In genomic region chr6:55175078-55175777, GRCh38 we compare ENCODE assay signal across 19 cellular contexts. TPM values are rescaled to one million over a fixed set of nuclear protein-coding genes. Genes with fewer than 3 reads are reported as not detected.
A peak's percentile ranks its signal among the peaks of the same experiment; 100 is the strongest.
DNase-seq lines count a peak whose midpoint lies in the region; ATAC-seq and TF ChIP-seq lines count a peak whose summit lies in the region.
"Had no signal": no experiment of that assay in that cellular context is flagged by ENCODE, and none has a peak within 500 bp of the region (broad histone marks: within the 10 kb centered on the region; RNA-seq: fewer than 3 reads in every experiment).

No MANE protein-coding gene starts in this region.

- H3K4me3 Mint-ChIP-seq in glutamatergic neuron (ENCODE audit: unreplicated experiment), result peak overlapping the region; percentile 84
- peak overlapping the region; percentile 42 for H3K4me3 Mint-ChIP-seq in osteocyte (ENCODE audit: unreplicated experiment)
- peak overlapping the region in 1 of 10 donors; percentile 44 for H3K4me3 Mint-ChIP-seq in naive thymus-derived CD4-positive, alpha-beta T cell
- H3K4me3 Mint-ChIP-seq: activated CD8-positive, alpha-beta memory T cell treated with anti-CD3 and anti-CD28 coated beads, Interleukin-2, amount 10 ng/mL, durations not matched to agents 7 days and 5 days had no signal

- intact Hi-C loops in sciatic nerve (cut with DNase I), result no loop called here
- intact Hi-C loops in naive thymus-derived CD4-positive, alpha-beta T cell (cut with micrococcal nuclease), result no loop called here

- CTCF ChIA-PET in naive thymus-derived CD4-positive, alpha-beta T cell (lab: Charles Lee), result no interaction called here

- DNase-seq in H7 (no peak), NCI-H526 (lab: John Stamatoyannopoulos, UW) (peak; percentile 31 to 72), glutamatergic neuron (peak; percentile 13), osteocyte (ENCODE audit: extremely low spot score, unreplicated experiment) (no peak), sciatic nerve (ENCODE audit: low spot score) (no peak), UCSD-AML1 (lab: John Stamatoyannopoulos, UW; ENCODE audit: unreplicated experiment) (no peak), epidermal melanocyte (ENCODE audit: insufficient read length, low spot score) (no peak)
- DNase-seq in naive thymus-derived CD4-positive, alpha-beta T cell, result no peak
- DNase-seq: activated CD8-positive, alpha-beta memory T cell treated with anti-CD3 and anti-CD28 coated beads, Interleukin-2, amount 10 ng/mL, durations not matched to agents 7 days and 5 days; activated naive CD4-positive, alpha-beta T cell treated with Interleukin-2 at 50 U/mL for 16 hours; hippocampal formation; stimulated activated CD4-positive, alpha-beta T cell treated with anti-CD3 and anti-CD28 coated beads, Interleukin-4, amount 100 ng/mL, for 4 hours; stimulated activated naive CD4-positive, alpha-beta T cell treated with Interleukin-2 at 50 U/mL for 16 hours had no signal

- no peaks in the 10 kb centered on the region for H3K27me3 Mint-ChIP-seq in glutamatergic neuron (ENCODE audit: unreplicated experiment)
- H3K27me3 Mint-ChIP-seq in osteocyte (ENCODE audit: unreplicated experiment), result peaks cover 72% of the 10 kb centered on the region
- peaks cover 4 to 30% (median 19%) of the 10 kb centered on the region in 5 donors for H3K27me3 Mint-ChIP-seq in naive thymus-derived CD4-positive, alpha-beta T cell
- H3K27me3 Mint-ChIP-seq: activated CD8-positive, alpha-beta memory T cell treated with anti-CD3 and anti-CD28 coated beads, Interleukin-2, amount 10 ng/mL, durations not matched to agents 7 days and 5 days had no signal

- H3K4me1 ChIP-seq in naive thymus-derived CD4-positive, alpha-beta T cell (ENCODE audit: control insufficient read depth in 2 of 2, insufficient read depth in 2 of 2, low read length in 2 of 2), result no peaks in the 10 kb centered on the region
- H3K4me1 ChIP-seq: BLaER1 had no signal

- no peaks in the 10 kb centered on the region for H3K36me3 ChIP-seq in H7 (replicated peaks; ENCODE audit: control insufficient read depth, insufficient read depth, low read length)
- H3K36me3 ChIP-seq in naive thymus-derived CD4-positive, alpha-beta T cell (ENCODE audit: control insufficient read depth in 2 of 3, insufficient read depth in 3 of 3, low read length in 3 of 3), result no peaks in the 10 kb centered on the region
- H3K36me3 ChIP-seq: BLaER1 had no signal

- H3K27ac Mint-ChIP-seq in glutamatergic neuron (ENCODE audit: unreplicated experiment) (no peak overlapping the region), osteocyte (ENCODE audit: unreplicated experiment) (no peak overlapping the region)
- no peak overlapping the region for H3K27ac Mint-ChIP-seq in naive thymus-derived CD4-positive, alpha-beta T cell
- H3K27ac Mint-ChIP-seq: activated CD8-positive, alpha-beta memory T cell treated with anti-CD3 and anti-CD28 coated beads, Interleukin-2, amount 10 ng/mL, durations not matched to agents 7 days and 5 days had no signal

- H3K27ac ChIP-seq in naive thymus-derived CD4-positive, alpha-beta T cell (ENCODE audit: low read depth, low read length), result no peak overlapping the region
- H3K27ac ChIP-seq: BLaER1, epithelial cell of prostate, KMS-11 had no signal

- TF ChIP-seq CTCF in glutamatergic neuron (IDR thresholded peaks at IDR 0.05; ENCODE audit: partially characterized antibody, unreplicated experiment) (no peak), osteocyte (IDR thresholded peaks at IDR 0.05) (no peak)

- ATAC-seq in sciatic nerve, result no peak
- ATAC-seq in naive thymus-derived CD4-positive, alpha-beta T cell, result no peak
- ATAC-seq: activated CD8-positive, alpha-beta memory T cell treated with anti-CD3 and anti-CD28 coated beads, Interleukin-2, amount 10 ng/mL, durations not matched to agents 7 days and 5 days; GM12878 had no signal

- no peaks in the 10 kb centered on the region for H3K4me1 Mint-ChIP-seq in glutamatergic neuron (ENCODE audit: low read depth, unreplicated experiment)
- peaks cover 14% of the 10 kb centered on the region for H3K4me1 Mint-ChIP-seq in osteocyte (ENCODE audit: unreplicated experiment)
- H3K4me1 Mint-ChIP-seq in naive thymus-derived CD4-positive, alpha-beta T cell, result no peaks in the 10 kb centered on the region
- H3K4me1 Mint-ChIP-seq: activated CD8-positive, alpha-beta memory T cell treated with anti-CD3 and anti-CD28 coated beads, Interleukin-2, amount 10 ng/mL, durations not matched to agents 7 days and 5 days had no signal

- no peaks in the 10 kb centered on the region for H3K9me3 Mint-ChIP-seq in glutamatergic neuron (ENCODE audit: unreplicated experiment)
- peaks cover 4% of the 10 kb centered on the region for H3K9me3 Mint-ChIP-seq in osteocyte (ENCODE audit: unreplicated experiment)
- H3K9me3 Mint-ChIP-seq in naive thymus-derived CD4-positive, alpha-beta T cell, result peaks cover 2 to 30% (median 7%) of the 10 kb centered on the region in 11 donors

- H3K4me3 ChIP-seq in H7 (ENCODE audit: insufficient read depth, low read depth, low read length), result peak overlapping the region; percentile 49; the same call in 1 of the 2 replicates
- no peak overlapping the region for H3K4me3 ChIP-seq in naive thymus-derived CD4-positive, alpha-beta T cell (ENCODE audit: low read length)
- H3K4me3 ChIP-seq: BLaER1, GM12878 had no signal

- peaks cover 28% of the 10 kb centered on the region for H3K27me3 ChIP-seq in H7 (ENCODE audit: control insufficient read depth, insufficient read depth, low read length)
- no peaks in the 10 kb centered on the region for H3K27me3 ChIP-seq in naive thymus-derived CD4-positive, alpha-beta T cell (ENCODE audit: control insufficient read depth in 2 of 2, insufficient read depth in 2 of 2, low read length in 2 of 2)
- H3K27me3 ChIP-seq: BLaER1 had no signal

- H3K36me3 Mint-ChIP-seq in glutamatergic neuron (ENCODE audit: unreplicated experiment) (no peaks in the 10 kb centered on the region), osteocyte (ENCODE audit: unreplicated experiment) (no peaks in the 10 kb centered on the region)
- no peaks in the 10 kb centered on the region for H3K36me3 Mint-ChIP-seq in naive thymus-derived CD4-positive, alpha-beta T cell
- H3K36me3 Mint-ChIP-seq: activated CD8-positive, alpha-beta memory T cell treated with anti-CD3 and anti-CD28 coated beads, Interleukin-2, amount 10 ng/mL, durations not matched to agents 7 days and 5 days had no signal

- POLR2A ChIA-PET in naive thymus-derived CD4-positive, alpha-beta T cell (lab: Charles Lee), result no interaction called here

- H3K9me3 ChIP-seq in naive thymus-derived CD4-positive, alpha-beta T cell (ENCODE audit: control insufficient read depth in 2 of 3, low read length in 3 of 3), result peaks cover 0 to 6% (median 0%) of the 10 kb centered on the region in 3 experiments
- H3K9me3 ChIP-seq: BLaER1 had no signal

RNA-seq across cellular contexts. Expression of gene HCRTR2, which starts 0.9 kb away (rescaled TPM):
- total RNA-seq in H7 (2014; rRNA removed; shearing (Covaris generic)), result 0.07 TPM in 1 of 2 replicates, not detected in the other
- total RNA-seq in glutamatergic neuron (ENCODE audit: unreplicated experiment) (not detected), osteocyte (not detected in 2 replicates), sciatic nerve (not detected)
- not detected for total RNA-seq in naive thymus-derived CD4-positive, alpha-beta T cell
- not detected for polyA plus RNA-seq in naive thymus-derived CD4-positive, alpha-beta T cell
- total RNA-seq: activated CD8-positive, alpha-beta memory T cell treated with anti-CD3 and anti-CD28 coated beads, Interleukin-2, amount 10 ng/mL, durations not matched to agents 7 days and 5 days; cardiac septum; Daoy; GM12878 had no signal
- polyA plus RNA-seq: GM12878 had no signal

Comparison
In these comparisons a context has a peak if more than half of its experiments do, and no peak if none do; other contexts are left out.
1. DNase-seq: peak in NCI-H526 (2 of 2) and glutamatergic neuron (single experiment); none in H7 (single experiment), osteocyte (single experiment), sciatic nerve (single experiment), UCSD-AML1 (single experiment), naive thymus-derived CD4-positive, alpha-beta T cell (0 of 9) and epidermal melanocyte (single experiment).